ENCODE assay signal across 8 cellular contexts in genomic region chr19:13747098-13747453, GRCh38. TPM values are rescaled to one million over a fixed set of nuclear protein-coding genes. Genes with fewer than 3 reads are reported as not detected.
DNase-seq lines count a peak whose midpoint lies in the region; ATAC-seq and TF ChIP-seq lines count a peak whose summit lies in the region.

No MANE protein-coding gene starts in this region.

- H3K9ac ChIP-seq in subcutaneous abdominal adipose tissue (ENCODE audit: low read length in 5 of 5) = no peak overlapping the region

- H3K27me3 ChIP-seq in kidney epithelial cell (ENCODE audit: control insufficient read depth, insufficient read depth, low read length) = no peaks in the 10 kb centered on the region
- H3K27me3 ChIP-seq in subcutaneous abdominal adipose tissue (ENCODE audit: control insufficient read depth in 5 of 5, insufficient read depth in 4 of 5, low read length in 5 of 5) = no peaks in the 10 kb centered on the region

- H3K9me3 Mint-ChIP-seq in activated CD4-positive, alpha-beta T cell treated with anti-CD3 and anti-CD28 coated beads for 36 hours (ENCODE audit: low read depth) = no peaks in the 10 kb centered on the region
- H3K9me3 Mint-ChIP-seq in activated T-helper 2 cell treated with anti-CD3 and anti-CD28 coated beads, Interferon-gamma antibody, Interleukin-2, Interleukin-4, amounts not matched to agents 10 μg/mL and 5 μg/mL and 100 μg/mL, durations not matched to agents 14 hours and 24 hours and 36 hours = no peaks in the 10 kb centered on the region

- H3K36me3 Mint-ChIP-seq in activated CD4-positive, alpha-beta T cell treated with anti-CD3 and anti-CD28 coated beads for 36 hours (ENCODE audit: low read depth) = no peaks in the 10 kb centered on the region
- peaks cover 8% of the 10 kb centered on the region for H3K36me3 Mint-ChIP-seq in activated T-helper 2 cell treated with anti-CD3 and anti-CD28 coated beads, Interferon-gamma antibody, Interleukin-2, Interleukin-4, amounts not matched to agents 10 μg/mL and 5 μg/mL and 100 μg/mL, durations not matched to agents 14 hours and 24 hours and 36 hours (ENCODE audit: low read depth)

- CTCF ChIA-PET in activated CD4-positive, alpha-beta T cell treated with anti-CD3 and anti-CD28 coated beads for 36 hours (lab: Charles Lee) = interaction anchor here (0.6 to 2.1 kb wide), 4 partner anchors 11 to 100 kb away, joined by 3 to 9 read pairs (median 4); partner anchors contain the start of genes C19orf53 and MRI1

- H3K4me1 Mint-ChIP-seq in activated CD4-positive, alpha-beta T cell treated with anti-CD3 and anti-CD28 coated beads for 36 hours = peaks cover 25% of the 10 kb centered on the region
- H3K4me1 Mint-ChIP-seq in activated T-helper 2 cell treated with anti-CD3 and anti-CD28 coated beads, Interferon-gamma antibody, Interleukin-2, Interleukin-4, amounts not matched to agents 10 μg/mL and 5 μg/mL and 100 μg/mL, durations not matched to agents 14 hours and 24 hours and 36 hours (ENCODE audit: low read depth) = peaks cover 11% of the 10 kb centered on the region

- peak overlapping the region; percentile 63 for H3K27ac Mint-ChIP-seq in activated CD4-positive, alpha-beta T cell treated with anti-CD3 and anti-CD28 coated beads for 36 hours
- peak overlapping the region; percentile 42 for H3K27ac Mint-ChIP-seq in activated T-helper 2 cell treated with anti-CD3 and anti-CD28 coated beads, Interferon-gamma antibody, Interleukin-2, Interleukin-4, amounts not matched to agents 10 μg/mL and 5 μg/mL and 100 μg/mL, durations not matched to agents 14 hours and 24 hours and 36 hours

- no peak overlapping the region for H3K27ac ChIP-seq in subcutaneous abdominal adipose tissue (ENCODE audit: low read depth, low read length)

- no peaks in the 10 kb centered on the region for H3K9me3 ChIP-seq in subcutaneous abdominal adipose tissue (ENCODE audit: control insufficient read depth in 5 of 5, low read length in 5 of 5)

- no peaks in the 10 kb centered on the region for H3K36me3 ChIP-seq in kidney epithelial cell (ENCODE audit: control insufficient read depth, insufficient read depth, low read length)
- peaks cover 0 to 11% (median 4%) of the 10 kb centered on the region in 5 donors for H3K36me3 ChIP-seq in subcutaneous abdominal adipose tissue (ENCODE audit: control insufficient read depth in 5 of 5, insufficient read depth in 5 of 5, low read length in 5 of 5)

- ATAC-seq in activated CD4-positive, alpha-beta T cell treated with anti-CD3 and anti-CD28 coated beads for 36 hours = no peak
- ATAC-seq in GM18498 (IDR thresholded peaks at IDR 0.05; ENCODE audit: unreplicated experiment) = no peak
- ATAC-seq in activated CD4-positive, CD25-positive, alpha-beta regulatory T cell treated with anti-CD3 and anti-CD28 coated beads, Interleukin-2, amount 50 U/mL, for 24 hours = no peak

- H3K27me3 Mint-ChIP-seq in activated CD4-positive, alpha-beta T cell treated with anti-CD3 and anti-CD28 coated beads for 36 hours = no peaks in the 10 kb centered on the region
- H3K27me3 Mint-ChIP-seq in activated T-helper 2 cell treated with anti-CD3 and anti-CD28 coated beads, Interferon-gamma antibody, Interleukin-2, Interleukin-4, amounts not matched to agents 10 μg/mL and 5 μg/mL and 100 μg/mL, durations not matched to agents 14 hours and 24 hours and 36 hours (ENCODE audit: low read depth) = no peaks in the 10 kb centered on the region

- intact Hi-C loops in activated CD4-positive, alpha-beta T cell treated with anti-CD3 and anti-CD28 coated beads for 36 hours (cut with DNase I, micrococcal nuclease) = loop anchor here (1.0 to 5.0 kb wide), 11 partner anchors 16 to 595 kb away; partner anchors contain the start of genes ZSWIM4 (in 2 of the 2), BRME1 (in 1 of the 2), C19orf53 (in 1 of the 2) and CC2D1A (in 1 of the 2)
- intact Hi-C loops in activated T-helper 2 cell treated with anti-CD3 and anti-CD28 coated beads, Interferon-gamma antibody, Interleukin-2, Interleukin-4, amounts not matched to agents 10 μg/mL and 5 μg/mL and 100 μg/mL, durations not matched to agents 14 hours and 24 hours and 36 hours (cut with micrococcal nuclease) = loop anchor here (1.0 to 5.0 kb wide), 2 partner anchors 16 to 540 kb away; no protein-coding TSS in a partner anchor

- POLR2A ChIA-PET in activated CD4-positive, alpha-beta T cell treated with anti-CD3 and anti-CD28 coated beads for 36 hours (lab: Charles Lee) = interaction anchor here (0.6 to 2.3 kb wide), 4 partner anchors 15 to 1558 kb away, joined by 3 to 11 read pairs (median 4); partner anchors contain the start of gene MRI1

- no peak for DNase-seq in activated CD4-positive, alpha-beta T cell treated with anti-CD3 and anti-CD28 coated beads for 36 hours
- no peak for DNase-seq in activated CD4-positive, alpha-beta T cell treated with anti-CD3 and anti-CD28 coated beads for 48 hours
- no peak for DNase-seq in activated T-helper 2 cell treated with anti-CD3 and anti-CD28 coated beads, Interferon-gamma antibody, Interleukin-2, Interleukin-4, amounts not matched to agents 10 μg/mL and 5 μg/mL and 100 μg/mL, durations not matched to agents 14 hours and 24 hours and 36 hours (ENCODE audit: low spot score)
- DNase-seq in kidney epithelial cell (ENCODE audit: low read depth) (no peak), NCI-H2107 (lab: John Stamatoyannopoulos, UW) (no peak)

- peak overlapping the region; percentile 80 for H3K4me3 Mint-ChIP-seq in activated CD4-positive, alpha-beta T cell treated with anti-CD3 and anti-CD28 coated beads for 36 hours
- H3K4me3 Mint-ChIP-seq in activated T-helper 2 cell treated with anti-CD3 and anti-CD28 coated beads, Interferon-gamma antibody, Interleukin-2, Interleukin-4, amounts not matched to agents 10 μg/mL and 5 μg/mL and 100 μg/mL, durations not matched to agents 14 hours and 24 hours and 36 hours (ENCODE audit: low read depth) = peak overlapping the region; percentile 87

- H3K4me1 ChIP-seq in subcutaneous abdominal adipose tissue (ENCODE audit: control insufficient read depth in 5 of 5, insufficient read depth in 5 of 5, low read length in 5 of 5) = peaks cover 3 to 17% (median 15%) of the 10 kb centered on the region in 5 donors

- H3K4me3 ChIP-seq in kidney epithelial cell (ENCODE audit: low read depth, low read length) (peak overlapping the region; percentile 17), subcutaneous abdominal adipose tissue (ENCODE audit: low read depth in 1 of 5, low read length in 5 of 5) (peak overlapping the region; percentile 44 to 82 (median 80))

- no peak for TF ChIP-seq CTCF in kidney epithelial cell (IDR thresholded peaks at IDR 0.05; ENCODE audit: insufficient read depth, low read length, poor library complexity, severe bottlenecking)

RNA-seq across cellular contexts. Expression of gene MRI1, which starts 17.2 kb away (rescaled TPM):
- total RNA-seq in activated CD4-positive, alpha-beta T cell treated with anti-CD3 and anti-CD28 coated beads for 36 hours = 10 to 100 TPM; 35.9 to 39.9 TPM
- 41.6 and 42.3 TPM in 2 replicates for total RNA-seq in activated T-helper 2 cell treated with anti-CD3 and anti-CD28 coated beads, Interferon-gamma antibody, Interleukin-2, Interleukin-4, amounts not matched to agents 10 μg/mL and 5 μg/mL and 100 μg/mL, durations not matched to agents 14 hours and 24 hours and 36 hours
- 25.9 and 32.6 TPM in 2 replicates for total RNA-seq in kidney epithelial cell

RNA-seq across cellular contexts. Expression of gene C19orf53, which starts 27.2 kb away (rescaled TPM):
- 100 to 1,000 TPM; 115 to 142 TPM for total RNA-seq in activated CD4-positive, alpha-beta T cell treated with anti-CD3 and anti-CD28 coated beads for 36 hours
- 131 and 137 TPM in 2 replicates for total RNA-seq in activated T-helper 2 cell treated with anti-CD3 and anti-CD28 coated beads, Interferon-gamma antibody, Interleukin-2, Interleukin-4, amounts not matched to agents 10 μg/mL and 5 μg/mL and 100 μg/mL, durations not matched to agents 14 hours and 24 hours and 36 hours
- total RNA-seq in kidney epithelial cell = 196 and 203 TPM in 2 replicates

RNA-seq across cellular contexts. Expression of gene ZSWIM4, which starts 48.2 kb away (rescaled TPM):
- total RNA-seq in activated CD4-positive, alpha-beta T cell treated with anti-CD3 and anti-CD28 coated beads for 36 hours = 1 to 10 TPM; 5.6 to 5.8 TPM
- total RNA-seq in activated T-helper 2 cell treated with anti-CD3 and anti-CD28 coated beads, Interferon-gamma antibody, Interleukin-2, Interleukin-4, amounts not matched to agents 10 μg/mL and 5 μg/mL and 100 μg/mL, durations not matched to agents 14 hours and 24 hours and 36 hours = 9.8 and 10.6 TPM in 2 replicates
- 25.7 and 25.9 TPM in 2 replicates for total RNA-seq in kidney epithelial cell
